Comparison of ENCODE assay signal across 24 cellular contexts in the genomic region with DNA sequence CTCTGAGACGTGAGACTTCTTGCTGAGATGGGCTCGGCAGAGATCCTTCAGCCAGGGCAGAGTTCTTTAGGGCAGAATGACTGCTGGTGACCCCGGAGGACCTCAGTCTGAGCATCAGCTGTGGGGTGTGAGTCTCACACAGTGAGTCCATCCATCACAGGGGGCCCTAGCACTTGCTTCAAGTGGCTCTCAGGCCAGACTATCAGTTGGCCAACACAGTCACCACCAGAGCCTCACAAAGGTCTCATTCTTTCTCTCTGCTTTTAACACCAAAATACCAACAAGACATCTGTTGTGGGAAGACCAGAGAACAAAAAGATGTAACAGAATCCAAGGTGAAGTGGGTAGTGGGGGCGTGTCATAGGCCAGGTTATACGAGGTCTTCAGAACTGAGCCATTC.
"Had no signal": no experiment of that assay in that cellular context is flagged by ENCODE, and none has a peak within 500 bp of the region (broad histone marks: within the 10 kb centered on the region; RNA-seq: fewer than 3 reads in every experiment).

No MANE protein-coding gene starts in this region.

- H3K27ac ChIP-seq: brain microvascular endothelial cell, cardiac muscle cell had no signal

- H3K9me3 ChIP-seq: MG63 had no signal

- H3K27me3 ChIP-seq: brain microvascular endothelial cell, cardiac muscle cell, MG63 had no signal

- H3K27ac Mint-ChIP-seq: activated CD8-positive, alpha-beta memory T cell treated with anti-CD3 and anti-CD28 coated beads, Interleukin-2, amount 10 ng/mL, durations not matched to agents 7 days and 5 days; activated naive CD4-positive, alpha-beta T cell treated with anti-CD3 and anti-CD28 coated beads, Interleukin-2, amount 50 U/mL, for 72 hours; activated naive CD8-positive, alpha-beta T cell treated with anti-CD3 and anti-CD28 coated beads, Interleukin-2, amount 50 U/mL, for 24 hours; activated T-cell treated with anti-CD3 and anti-CD28 coated beads, Interleukin-2, amount 50 U/mL, for 24 hours; activated T-helper 1 cell treated with anti-CD3 and anti-CD28 coated beads, Interleukin-12 subunit alpha, Interleukin-12 subunit beta, Interleukin-2, Interleukin-4 antibody, amounts not matched to agents 30 ng/mL and 10 ng/mL and 1 ng/mL, durations not matched to agents 14 hours and 24 hours and 36 hours; T-helper 17 cell; WTC11 had no signal

- ATAC-seq: activated CD8-positive, alpha-beta memory T cell treated with anti-CD3 and anti-CD28 coated beads, Interleukin-2, amount 10 ng/mL, durations not matched to agents 7 days and 5 days; activated naive CD4-positive, alpha-beta T cell treated with anti-CD3 and anti-CD28 coated beads, Interleukin-2, amount 50 U/mL, for 72 hours; activated naive CD8-positive, alpha-beta T cell treated with anti-CD3 and anti-CD28 coated beads, Interleukin-2, amount 50 U/mL, for 24 hours; T-helper 17 cell; WTC11 had no signal

- H3K27me3 Mint-ChIP-seq: activated CD8-positive, alpha-beta memory T cell treated with anti-CD3 and anti-CD28 coated beads, Interleukin-2, amount 10 ng/mL, durations not matched to agents 7 days and 5 days; activated T-cell treated with anti-CD3 and anti-CD28 coated beads, Interleukin-2, amount 50 U/mL, for 24 hours had no signal

- H3K4me3 Mint-ChIP-seq: activated CD8-positive, alpha-beta memory T cell treated with anti-CD3 and anti-CD28 coated beads, Interleukin-2, amount 10 ng/mL, durations not matched to agents 7 days and 5 days; activated naive CD8-positive, alpha-beta T cell treated with anti-CD3 and anti-CD28 coated beads, Interleukin-2, amount 50 U/mL, for 24 hours; activated T-cell treated with anti-CD3 and anti-CD28 coated beads, Interleukin-2, amount 50 U/mL, for 24 hours; activated T-helper 1 cell treated with anti-CD3 and anti-CD28 coated beads, Interleukin-12 subunit alpha, Interleukin-12 subunit beta, Interleukin-2, Interleukin-4 antibody, amounts not matched to agents 30 ng/mL and 10 ng/mL and 1 ng/mL, durations not matched to agents 14 hours and 24 hours and 36 hours; T-helper 17 cell; WTC11 had no signal

- H3K36me3 ChIP-seq: brain microvascular endothelial cell, cardiac muscle cell, MG63 had no signal

- H3K9me3 Mint-ChIP-seq: activated T-cell treated with anti-CD3 and anti-CD28 coated beads, Interleukin-2, amount 50 U/mL, for 24 hours had no signal

- H3K36me3 Mint-ChIP-seq: activated CD8-positive, alpha-beta memory T cell treated with anti-CD3 and anti-CD28 coated beads, Interleukin-2, amount 10 ng/mL, durations not matched to agents 7 days and 5 days; activated naive CD4-positive, alpha-beta T cell treated with anti-CD3 and anti-CD28 coated beads, Interleukin-2, amount 50 U/mL, for 72 hours had no signal

- H3K4me3 ChIP-seq: cardiac muscle cell, MG63 had no signal

- H3K4me1 Mint-ChIP-seq: activated CD8-positive, alpha-beta memory T cell treated with anti-CD3 and anti-CD28 coated beads, Interleukin-2, amount 10 ng/mL, durations not matched to agents 7 days and 5 days; activated naive CD8-positive, alpha-beta T cell treated with anti-CD3 and anti-CD28 coated beads, Interleukin-2, amount 50 U/mL, for 24 hours; T-helper 17 cell had no signal

- DNase-seq: activated CD4-positive, alpha-beta T cell treated with anti-CD3 and anti-CD28 coated beads for 48 hours; activated CD4-positive, alpha-beta T cell treated with anti-CD3 and anti-CD28 coated beads, Interleukin-2, amount 50 U/mL, for 4 hours; activated CD4-positive, CD25-positive, alpha-beta regulatory T cell treated with anti-CD3 and anti-CD28 coated beads, Interleukin-2, amount 50 U/mL, for 72 hours; activated CD8-positive, alpha-beta memory T cell treated with anti-CD3 and anti-CD28 coated beads, Interleukin-2, amount 10 ng/mL, durations not matched to agents 7 days and 5 days; activated effector memory CD4-positive, alpha-beta T cell treated with Interleukin-2 at 50 U/mL for 16 hours; activated naive CD4-positive, alpha-beta T cell treated with Interleukin-2 at 50 U/mL for 16 hours; activated naive CD8-positive, alpha-beta T cell treated with anti-CD3 and anti-CD28 coated beads, Interleukin-2, amount 50 U/mL, for 24 hours; activated T-cell treated with anti-CD3 and anti-CD28 coated beads, Interleukin-2, amount 50 U/mL, for 24 hours; amniotic stem cell; brain microvascular endothelial cell; MG63; NCI-H1092 treated with DMSO at 0.1 percent for 48 hours; NCI-H1436 treated with DMSO at 0.1 percent for 48 hours; NCI-H187; NCI-H2081 treated with DMSO at 0.1 percent for 48 hours; NCI-H446 treated with DMSO at 0.1 percent for 48 hours; NCI-H524 treated with DMSO at 0.1 percent for 48 hours; SHP77; T-helper 17 cell; T-helper 9 cell had no signal
